1 cellular context compared by ENCODE assay signal in genomic region chr17:10742431-10742830, GRCh38.
TF ChIP-seq lines count a peak whose summit lies in the region.

No MANE protein-coding gene starts in this region.

TF ChIP-seq in H1, 55 proteins besides CTCF, POLR2A, EP300 and RAD21:
- TF ChIP-seq USF2 (IDR thresholded peaks at IDR 0.05; ENCODE audit: low read length) (no peak), CHD1 (IDR thresholded peaks at IDR 0.05; ENCODE audit: low read depth, low read length) (no peak), ZNF274 (IDR thresholded peaks at IDR 0.05; ENCODE audit: borderline replicate concordance, extremely low read depth, low read length) (no peak), RBBP5 (IDR thresholded peaks at IDR 0.05; ENCODE audit: borderline replicate concordance, low read depth, low read length) (no peak), HDAC2 (IDR thresholded peaks at IDR 0.05; ENCODE audit: borderline replicate concordance in 1 of 2, low read depth in 2 of 2, low read length in 2 of 2) (no peak), HDAC6 (IDR thresholded peaks at IDR 0.05; ENCODE audit: low read depth, low read length) (no peak), POLR2AphosphoS5 (IDR thresholded peaks at IDR 0.05; ENCODE audit: low read depth, low read length) (no peak), PHF8 (conservative IDR thresholded peaks at IDR 0.05; ENCODE audit: low read depth, low read length) (no peak), ATF3 (IDR thresholded peaks at IDR 0.05; ENCODE audit: insufficient read depth, low read depth, low read length) (no peak), SP1 (IDR thresholded peaks at IDR 0.05; ENCODE audit: low read depth, low read length) (no peak), CBX8 (IDR thresholded peaks at IDR 0.05; ENCODE audit: borderline replicate concordance, low read depth, low read length) (no peak), KDM1A (IDR thresholded peaks at IDR 0.05; ENCODE audit: borderline replicate concordance, low read length) (no peak), BACH1 (IDR thresholded peaks at IDR 0.05; ENCODE audit: low read length) (no peak), JUN (IDR thresholded peaks at IDR 0.05; ENCODE audit: low read depth, low read length) (no peak), CBX5 (IDR thresholded peaks at IDR 0.05; ENCODE audit: low read depth, low read length) (no peak), JUND (IDR thresholded peaks at IDR 0.05; ENCODE audit: low read length) (no peak), CHD7 (IDR thresholded peaks at IDR 0.05; ENCODE audit: insufficient replicate concordance, low read length) (no peak), SIX5 (IDR thresholded peaks at IDR 0.05; ENCODE audit: low read depth, low read length) (no peak), FOSL1 (IDR thresholded peaks at IDR 0.05; ENCODE audit: insufficient read depth, low read depth, low read length) (no peak)
TF ChIP-seq in H1: peak in this region for 0.
